ENCODE assay signal across 28 cellular contexts in genomic region chr1:86541859-86542258, GRCh38. TPM values are rescaled to one million over a fixed set of nuclear protein-coding genes. Genes with fewer than 3 reads are reported as not detected.
"Had no signal": no experiment of that assay in that cellular context is flagged by ENCODE, and none has a peak within 500 bp of the region (broad histone marks: within the 10 kb centered on the region; RNA-seq: fewer than 3 reads in every experiment).

No MANE protein-coding gene starts in this region.

- H3K4me3 ChIP-seq: adrenal gland, body of pancreas, thoracic aorta had no signal

- H3K27ac ChIP-seq: adrenal gland, body of pancreas, thoracic aorta, VCaP had no signal

- H3K9me3 ChIP-seq: adrenal gland, body of pancreas, thoracic aorta had no signal

- H3K4me1 ChIP-seq: adrenal gland, body of pancreas had no signal

- H3K27me3 ChIP-seq: body of pancreas had no signal

- ATAC-seq: body of pancreas; left ventricle myocardium superior; right cardiac atrium; stimulated activated naive CD8-positive, alpha-beta T cell treated with anti-CD3 and anti-CD28 coated beads, Interleukin-15, Interleukin-2, amounts not matched to agents 100 U/mL and 50 U/mL, for 24 hours had no signal

- DNase-seq: activated CD4-positive, alpha-beta T cell treated with anti-CD3 and anti-CD28 coated beads for 4 hours; activated CD4-positive, alpha-beta T cell treated with anti-CD3 and anti-CD28 coated beads, Interleukin-2, amount 50 U/mL, for 48 hours; activated CD8-positive, alpha-beta memory T cell treated with anti-CD3 and anti-CD28 coated beads, Interleukin-2, amount 50 U/mL, for 4 hours; activated effector memory CD4-positive, alpha-beta T cell treated with anti-CD3 and anti-CD28 coated beads, Interleukin-2, amount 50 U/mL, for 16 hours; activated naive CD4-positive, alpha-beta T cell treated with anti-CD3 and anti-CD28 coated beads for 36 hours; activated naive CD8-positive, alpha-beta T cell treated with anti-CD3 and anti-CD28 coated beads for 36 hours; activated T-cell treated with anti-CD3 and anti-CD28 coated beads, Interleukin-2, amount 50 U/mL, for 1 hour; adrenal gland; aorta; body of pancreas; dermis blood vessel endothelial cell; effector CD8-positive, alpha-beta T cell; glutamatergic neuron; left ventricle myocardium superior; posterior cingulate gyrus; right cardiac atrium; stimulated activated CD4-positive, alpha-beta T cell treated with anti-CD3 and anti-CD28 coated beads, Interleukin-12 subunit alpha, Interleukin-12 subunit beta, amount 100 ng/mL, for 4 hours; stimulated activated CD4-positive, alpha-beta T cell treated with anti-CD3 and anti-CD28 coated beads, Interleukin-4, amount 100 ng/mL, for 1 hour; stimulated activated naive CD8-positive, alpha-beta T cell treated with anti-CD3 and anti-CD28 coated beads, Interleukin-15, Interleukin-2, amounts not matched to agents 100 U/mL and 50 U/mL, for 24 hours had no signal

- H3K36me3 ChIP-seq: adrenal gland, thoracic aorta had no signal

RNA-seq across cellular contexts. Expression of gene CLCA4, which starts 5.0 kb away (rescaled TPM):
- total RNA-seq: activated CD8-positive, alpha-beta memory T cell treated with anti-CD3 and anti-CD28 coated beads for 36 hours; activated naive CD4-positive, alpha-beta T cell treated with anti-CD3 and anti-CD28 coated beads for 36 hours; activated naive CD8-positive, alpha-beta T cell treated with anti-CD3 and anti-CD28 coated beads for 36 hours; activated T-helper 1 cell treated with anti-CD3 and anti-CD28 coated beads, Interleukin-12 subunit alpha, Interleukin-12 subunit beta, Interleukin-2, Interleukin-4 antibody, amounts not matched to agents 30 ng/mL and 10 ng/mL and 1 ng/mL, durations not matched to agents 14 hours and 24 hours and 36 hours; body of pancreas; dermis blood vessel endothelial cell; epithelial cell of proximal tubule; left ventricle myocardium superior; lung microvascular endothelial cell; osteoblast; skeletal muscle tissue; T-helper 1 cell treated with Interleukin-12 subunit alpha and Interleukin-12 subunit beta and Interleukin-4 antibody, amounts not matched to agents 30 ng/mL and 1 ng/mL, for 36 hours; thoracic aorta had no signal
